8 cellular contexts compared by ENCODE assay signal in genomic region chr4:134958862-134959261, GRCh38.
"Had no signal": no experiment of that assay in that cellular context is flagged by ENCODE, and none has a peak within 500 bp of the region (broad histone marks: within the 10 kb centered on the region; RNA-seq: fewer than 3 reads in every experiment).

No MANE protein-coding gene starts in this region.

- H3K4me2 ChIP-seq: GM23338 had no signal

- H3K36me3 ChIP-seq: HAP-1 had no signal

- H3K27ac ChIP-seq: GM23248 had no signal

- H3K9ac ChIP-seq: GM23248 had no signal

- DNase-seq: GM23248, GOT3, H7, H9, HCEC 1CT, HFFc6 had no signal

- H2AFZ ChIP-seq: GM23248, GM23338 had no signal

- H3K4me3 ChIP-seq: GM23248, GM23338, HAP-1 had no signal
